ENCODE assay signal across 2 cellular contexts in the genomic region with DNA sequence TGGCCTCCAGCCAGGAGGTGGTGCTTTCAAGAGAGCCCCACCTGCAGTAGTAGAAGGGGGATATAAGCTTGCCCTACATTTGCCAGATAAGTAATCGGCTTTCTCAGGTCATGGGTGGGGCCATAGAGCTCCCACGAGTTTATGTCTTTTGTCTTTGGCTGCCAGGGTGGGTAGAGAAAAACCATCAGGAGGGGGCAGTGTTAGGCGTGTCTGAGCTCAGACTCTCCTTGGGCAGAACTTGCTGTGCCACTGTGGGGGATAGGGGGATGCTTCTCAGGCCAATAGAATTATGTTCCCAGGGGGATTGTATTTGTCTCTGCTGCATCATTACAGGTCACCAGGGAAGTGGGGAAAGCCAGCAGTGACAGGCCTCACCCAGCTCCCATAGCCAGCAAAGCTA.
TF ChIP-seq lines count a peak whose summit lies in the region.

No MANE protein-coding gene starts in this region.

TF ChIP-seq in GM23338, 12 proteins besides CTCF, POLR2A, EP300 and RAD21 (continues in another document):
- no peak for TF ChIP-seq EZH2 (IDR thresholded peaks at IDR 0.05; ENCODE audit: low read depth, unreplicated experiment)
- TF ChIP-seq, protein P1, sequence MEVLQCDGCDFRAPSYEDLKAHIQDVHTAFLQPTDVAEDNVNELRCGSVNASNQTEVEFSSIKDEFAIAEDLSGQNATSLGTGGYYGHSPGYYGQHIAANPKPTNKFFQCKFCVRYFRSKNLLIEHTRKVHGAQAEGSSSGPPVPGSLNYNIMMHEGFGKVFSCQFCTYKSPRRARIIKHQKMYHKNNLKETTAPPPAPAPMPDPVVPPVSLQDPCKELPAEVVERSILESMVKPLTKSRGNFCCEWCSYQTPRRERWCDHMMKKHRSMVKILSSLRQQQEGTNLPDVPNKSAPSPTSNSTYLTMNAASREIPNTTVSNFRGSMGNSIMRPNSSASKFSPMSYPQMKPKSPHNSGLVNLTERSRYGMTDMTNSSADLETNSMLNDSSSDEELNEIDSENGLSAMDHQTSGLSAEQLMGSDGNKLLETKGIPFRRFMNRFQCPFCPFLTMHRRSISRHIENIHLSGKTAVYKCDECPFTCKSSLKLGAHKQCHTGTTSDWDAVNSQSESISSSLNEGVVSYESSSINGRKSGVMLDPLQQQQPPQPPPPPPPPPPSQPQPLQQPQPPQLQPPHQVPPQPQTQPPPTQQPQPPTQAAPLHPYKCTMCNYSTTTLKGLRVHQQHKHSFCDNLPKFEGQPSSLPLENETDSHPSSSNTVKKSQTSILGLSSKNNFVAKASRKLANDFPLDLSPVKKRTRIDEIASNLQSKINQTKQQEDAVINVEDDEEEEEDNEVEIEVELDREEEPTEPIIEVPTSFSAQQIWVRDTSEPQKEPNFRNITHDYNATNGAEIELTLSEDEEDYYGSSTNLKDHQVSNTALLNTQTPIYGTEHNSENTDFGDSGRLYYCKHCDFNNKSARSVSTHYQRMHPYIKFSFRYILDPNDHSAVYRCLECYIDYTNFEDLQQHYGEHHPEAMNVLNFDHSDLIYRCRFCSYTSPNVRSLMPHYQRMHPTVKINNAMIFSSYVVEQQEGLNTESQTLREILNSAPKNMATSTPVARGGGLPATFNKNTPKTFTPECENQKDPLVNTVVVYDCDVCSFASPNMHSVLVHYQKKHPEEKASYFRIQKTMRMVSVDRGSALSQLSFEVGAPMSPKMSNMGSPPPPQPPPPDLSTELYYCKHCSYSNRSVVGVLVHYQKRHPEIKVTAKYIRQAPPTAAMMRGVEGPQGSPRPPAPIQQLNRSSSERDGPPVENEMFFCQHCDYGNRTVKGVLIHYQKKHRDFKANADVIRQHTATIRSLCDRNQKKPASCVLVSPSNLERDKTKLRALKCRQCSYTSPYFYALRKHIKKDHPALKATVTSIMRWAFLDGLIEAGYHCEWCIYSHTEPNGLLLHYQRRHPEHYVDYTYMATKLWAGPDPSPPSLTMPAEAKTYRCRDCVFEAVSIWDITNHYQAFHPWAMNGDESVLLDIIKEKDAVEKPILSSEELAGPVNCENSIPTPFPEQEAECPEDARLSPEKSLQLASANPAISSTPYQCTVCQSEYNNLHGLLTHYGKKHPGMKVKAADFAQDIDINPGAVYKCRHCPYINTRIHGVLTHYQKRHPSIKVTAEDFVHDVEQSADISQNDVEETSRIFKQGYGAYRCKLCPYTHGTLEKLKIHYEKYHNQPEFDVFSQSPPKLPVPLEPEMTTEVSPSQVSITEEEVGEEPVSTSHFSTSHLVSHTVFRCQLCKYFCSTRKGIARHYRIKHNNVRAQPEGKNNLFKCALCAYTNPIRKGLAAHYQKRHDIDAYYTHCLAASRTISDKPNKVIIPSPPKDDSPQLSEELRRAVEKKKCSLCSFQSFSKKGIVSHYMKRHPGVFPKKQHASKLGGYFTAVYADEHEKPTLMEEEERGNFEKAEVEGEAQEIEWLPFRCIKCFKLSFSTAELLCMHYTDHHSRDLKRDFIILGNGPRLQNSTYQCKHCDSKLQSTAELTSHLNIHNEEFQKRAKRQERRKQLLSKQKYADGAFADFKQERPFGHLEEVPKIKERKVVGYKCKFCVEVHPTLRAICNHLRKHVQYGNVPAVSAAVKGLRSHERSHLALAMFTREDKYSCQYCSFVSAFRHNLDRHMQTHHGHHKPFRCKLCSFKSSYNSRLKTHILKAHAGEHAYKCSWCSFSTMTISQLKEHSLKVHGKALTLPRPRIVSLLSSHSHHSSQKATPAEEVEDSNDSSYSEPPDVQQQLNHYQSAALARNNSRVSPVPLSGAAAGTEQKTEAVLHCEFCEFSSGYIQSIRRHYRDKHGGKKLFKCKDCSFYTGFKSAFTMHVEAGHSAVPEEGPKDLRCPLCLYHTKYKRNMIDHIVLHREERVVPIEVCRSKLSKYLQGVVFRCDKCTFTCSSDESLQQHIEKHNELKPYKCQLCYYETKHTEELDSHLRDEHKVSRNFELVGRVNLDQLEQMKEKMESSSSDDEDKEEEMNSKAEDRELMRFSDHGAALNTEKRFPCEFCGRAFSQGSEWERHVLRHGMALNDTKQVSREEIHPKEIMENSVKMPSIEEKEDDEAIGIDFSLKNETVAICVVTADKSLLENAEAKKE (CRISPR knock-in tag; IDR thresholded peaks at IDR 0.05), result no peak
- no peak for TF ChIP-seq ZNF331 (CRISPR knock-in tag; IDR thresholded peaks at IDR 0.05; ENCODE audit: low read depth)
- no peak for TF ChIP-seq STAT1 (IDR thresholded peaks at IDR 0.05; ENCODE audit: unreplicated experiment)
- TF ChIP-seq ZNF114 (CRISPR knock-in tag; IDR thresholded peaks at IDR 0.05), result no peak
- no peak for TF ChIP-seq EZH2phosphoT487 (IDR thresholded peaks at IDR 0.05; ENCODE audit: unreplicated experiment)
- TF ChIP-seq, protein P2, sequence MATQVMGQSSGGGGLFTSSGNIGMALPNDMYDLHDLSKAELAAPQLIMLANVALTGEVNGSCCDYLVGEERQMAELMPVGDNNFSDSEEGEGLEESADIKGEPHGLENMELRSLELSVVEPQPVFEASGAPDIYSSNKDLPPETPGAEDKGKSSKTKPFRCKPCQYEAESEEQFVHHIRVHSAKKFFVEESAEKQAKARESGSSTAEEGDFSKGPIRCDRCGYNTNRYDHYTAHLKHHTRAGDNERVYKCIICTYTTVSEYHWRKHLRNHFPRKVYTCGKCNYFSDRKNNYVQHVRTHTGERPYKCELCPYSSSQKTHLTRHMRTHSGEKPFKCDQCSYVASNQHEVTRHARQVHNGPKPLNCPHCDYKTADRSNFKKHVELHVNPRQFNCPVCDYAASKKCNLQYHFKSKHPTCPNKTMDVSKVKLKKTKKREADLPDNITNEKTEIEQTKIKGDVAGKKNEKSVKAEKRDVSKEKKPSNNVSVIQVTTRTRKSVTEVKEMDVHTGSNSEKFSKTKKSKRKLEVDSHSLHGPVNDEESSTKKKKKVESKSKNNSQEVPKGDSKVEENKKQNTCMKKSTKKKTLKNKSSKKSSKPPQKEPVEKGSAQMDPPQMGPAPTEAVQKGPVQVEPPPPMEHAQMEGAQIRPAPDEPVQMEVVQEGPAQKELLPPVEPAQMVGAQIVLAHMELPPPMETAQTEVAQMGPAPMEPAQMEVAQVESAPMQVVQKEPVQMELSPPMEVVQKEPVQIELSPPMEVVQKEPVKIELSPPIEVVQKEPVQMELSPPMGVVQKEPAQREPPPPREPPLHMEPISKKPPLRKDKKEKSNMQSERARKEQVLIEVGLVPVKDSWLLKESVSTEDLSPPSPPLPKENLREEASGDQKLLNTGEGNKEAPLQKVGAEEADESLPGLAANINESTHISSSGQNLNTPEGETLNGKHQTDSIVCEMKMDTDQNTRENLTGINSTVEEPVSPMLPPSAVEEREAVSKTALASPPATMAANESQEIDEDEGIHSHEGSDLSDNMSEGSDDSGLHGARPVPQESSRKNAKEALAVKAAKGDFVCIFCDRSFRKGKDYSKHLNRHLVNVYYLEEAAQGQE (IDR thresholded peaks at IDR 0.05; ENCODE audit: unreplicated experiment), result no peak
- no peak for TF ChIP-seq JUNB (IDR thresholded peaks at IDR 0.05; ENCODE audit: unreplicated experiment)
- TF ChIP-seq NANOG (IDR thresholded peaks at IDR 0.05; ENCODE audit: borderline replicate concordance), result no peak
- TF ChIP-seq POLR2AphosphoS5 (IDR thresholded peaks at IDR 0.05; ENCODE audit: low read depth), result no peak

TF ChIP-seq in K562, 482 proteins besides CTCF, POLR2A, EP300 and RAD21:
- no peak for TF ChIP-seq ZNF778 (CRISPR knock-in tag; IDR thresholded peaks at IDR 0.05)
- 0 out of 2 replicates have a peak, but pooled peaks have one; percentile 15 for TF ChIP-seq NFIC (IDR thresholded peaks at IDR 0.05)
TF ChIP-seq in K562: peak in this region for 1.
